8 cellular contexts compared by ENCODE assay signal in genomic region chr7:128166603-128167315, GRCh38.
A peak's percentile ranks its signal among the peaks of the same experiment; 100 is the strongest.
DNase-seq lines count a peak whose midpoint lies in the region; ATAC-seq and TF ChIP-seq lines count a peak whose summit lies in the region.

No MANE protein-coding gene starts in this region.

- peak; percentile 9; the same call in 1 of the 2 replicates for TF ChIP-seq CTCF in VCaP (conservative IDR thresholded peaks at IDR 0.05)
- no peak for TF ChIP-seq CTCF in foreskin fibroblast (IDR thresholded peaks at IDR 0.05; ENCODE audit: low read depth, low read length)
- TF ChIP-seq CTCF in progenitor cell of endocrine pancreas (IDR thresholded peaks at IDR 0.05; ENCODE audit: unreplicated experiment), result no peak

- DNase-seq in activated naive CD4-positive, alpha-beta T cell treated with anti-CD3 and anti-CD28 coated beads for 36 hours, result no peak
- no peak for DNase-seq in activated naive CD4-positive, alpha-beta T cell treated with anti-CD3 and anti-CD28 coated beads, Interleukin-2, amount 50 U/mL, for 16 hours
- peak; percentile 4 to 41 for DNase-seq in foreskin fibroblast
- DNase-seq in progenitor cell of endocrine pancreas (ENCODE audit: low spot score, unreplicated experiment), result peak; percentile 45

- H3K27ac Mint-ChIP-seq in activated naive CD4-positive, alpha-beta T cell treated with anti-CD3 and anti-CD28 coated beads for 36 hours, result no peak overlapping the region
- peak overlapping the region; percentile 92 for H3K27ac Mint-ChIP-seq in progenitor cell of endocrine pancreas

- peaks cover 8% of the 10 kb centered on the region for H3K4me1 Mint-ChIP-seq in activated naive CD4-positive, alpha-beta T cell treated with anti-CD3 and anti-CD28 coated beads for 36 hours (ENCODE audit: low read depth)
- peaks cover 8% of the 10 kb centered on the region for H3K4me1 Mint-ChIP-seq in progenitor cell of endocrine pancreas (ENCODE audit: low read depth)

- intact Hi-C loops in activated naive CD4-positive, alpha-beta T cell treated with anti-CD3 and anti-CD28 coated beads for 36 hours (cut with micrococcal nuclease), result loop anchor here (2.0 kb wide), 1 partner anchor 30 kb away; no protein-coding TSS in a partner anchor

- no peaks in the 10 kb centered on the region for H3K36me3 Mint-ChIP-seq in activated naive CD4-positive, alpha-beta T cell treated with anti-CD3 and anti-CD28 coated beads for 36 hours (ENCODE audit: low read depth)
- H3K36me3 Mint-ChIP-seq in progenitor cell of endocrine pancreas (ENCODE audit: insufficient read depth), result no peaks in the 10 kb centered on the region

- H3K27ac ChIP-seq in VCaP, result peak overlapping the region; percentile 34; the same call in 1 of the 2 replicates

- peak overlapping the region; percentile 15 to 38 for H3K4me3 ChIP-seq in foreskin fibroblast (ENCODE audit: low read depth in 1 of 2, low read length in 2 of 2)

- H3K4me3 Mint-ChIP-seq in activated naive CD4-positive, alpha-beta T cell treated with anti-CD3 and anti-CD28 coated beads for 36 hours, result peak overlapping the region; percentile 66
- H3K4me3 Mint-ChIP-seq in progenitor cell of endocrine pancreas (ENCODE audit: low read depth), result peak overlapping the region; percentile 82

- H3K9me3 Mint-ChIP-seq in activated naive CD4-positive, alpha-beta T cell treated with anti-CD3 and anti-CD28 coated beads for 36 hours, result no peaks in the 10 kb centered on the region
- H3K9me3 Mint-ChIP-seq in progenitor cell of endocrine pancreas (ENCODE audit: low read depth), result no peaks in the 10 kb centered on the region

- ATAC-seq in HG02973 (IDR thresholded peaks at IDR 0.05; ENCODE audit: unreplicated experiment), result no peak
- no peak for ATAC-seq in HG02840 (IDR thresholded peaks at IDR 0.05; ENCODE audit: low FRiP score, unreplicated experiment)
- no peak for ATAC-seq in GM18873 (IDR thresholded peaks at IDR 0.05; ENCODE audit: low FRiP score, unreplicated experiment)

- peaks cover 45% of the 10 kb centered on the region for H3K27me3 Mint-ChIP-seq in activated naive CD4-positive, alpha-beta T cell treated with anti-CD3 and anti-CD28 coated beads for 36 hours (ENCODE audit: low read depth)
- H3K27me3 Mint-ChIP-seq in progenitor cell of endocrine pancreas, result peaks cover 73% of the 10 kb centered on the region

- CTCF ChIA-PET in activated naive CD4-positive, alpha-beta T cell treated with anti-CD3 and anti-CD28 coated beads for 36 hours (lab: Charles Lee), result no interaction called here

Comparison
In these comparisons a context has a peak if more than half of its experiments do, and no peak if none do; other contexts are left out.
1. DNase-seq: peak in foreskin fibroblast (2 of 2) and progenitor cell of endocrine pancreas (single experiment); none in activated naive CD4-positive, alpha-beta T cell treated with anti-CD3 and anti-CD28 coated beads for 36 hours (single experiment) and activated naive CD4-positive, alpha-beta T cell treated with anti-CD3 and anti-CD28 coated beads, Interleukin-2, amount 50 U/mL, for 16 hours (single experiment).